ENCODE assay signal across 8 cellular contexts in genomic region chr2:138373993-138374408, GRCh38.
DNase-seq lines count a peak whose midpoint lies in the region; ATAC-seq and TF ChIP-seq lines count a peak whose summit lies in the region.

No MANE protein-coding gene starts in this region.

- H3K27me3 ChIP-seq in upper lobe of right lung (no peaks in the 10 kb centered on the region), Peyer's patch (no peaks in the 10 kb centered on the region)

- H3K4me3 ChIP-seq in upper lobe of right lung, result no peak overlapping the region
- H3K4me3 ChIP-seq in Peyer's patch, result no peak overlapping the region

- no peak for TF ChIP-seq POLR2A in Peyer's patch (IDR thresholded peaks at IDR 0.05)

- H3K36me3 ChIP-seq in upper lobe of right lung, result no peaks in the 10 kb centered on the region
- H3K36me3 ChIP-seq in Peyer's patch, result no peaks in the 10 kb centered on the region

- H3K27ac ChIP-seq in VCaP, result no peak overlapping the region
- H3K27ac ChIP-seq in upper lobe of right lung, result no peak overlapping the region
- H3K27ac ChIP-seq in Peyer's patch, result no peak overlapping the region

- H3K9me3 ChIP-seq in upper lobe of right lung (no peaks in the 10 kb centered on the region), Peyer's patch (no peaks in the 10 kb centered on the region)

- intact Hi-C loops in upper lobe of right lung (cut with DNase I), result no loop called here

- peak; percentile 86 for TF ChIP-seq CTCF in VCaP (conservative IDR thresholded peaks at IDR 0.05)
- TF ChIP-seq CTCF in upper lobe of right lung (IDR thresholded peaks at IDR 0.05), result peak; percentile 65
- TF ChIP-seq CTCF in Peyer's patch (IDR thresholded peaks at IDR 0.05), result peak in 3 of 6 experiments; percentile 52 to 56 (median 54)

- ATAC-seq in GM19395 (IDR thresholded peaks at IDR 0.05; ENCODE audit: unreplicated experiment), result peak; percentile 74
- ATAC-seq in upper lobe of right lung, result peak; percentile 43

- H3K4me1 ChIP-seq in upper lobe of right lung (no peaks in the 10 kb centered on the region), Peyer's patch (no peaks in the 10 kb centered on the region)

- DNase-seq in CD1c-positive myeloid dendritic cell (ENCODE audit: extremely low spot score) (peak; percentile 21), NAMALWA (ENCODE audit: low spot score) (peak; percentile 50), iPS DF 4.7 (ENCODE audit: extremely low read depth, low spot score) (peak; percentile 14), upper lobe of right lung (no peak), Peyer's patch (no peak)
- no peak for DNase-seq in activated CD8-positive, alpha-beta memory T cell treated with anti-CD3 and anti-CD28 coated beads for 24 hours

Comparison
In these comparisons a context has a peak if more than half of its experiments do, and no peak if none do; other contexts are left out.
1. DNase-seq: peak in CD1c-positive myeloid dendritic cell (single experiment), NAMALWA (single experiment) and iPS DF 4.7 (single experiment); none in upper lobe of right lung (single experiment), Peyer's patch (0 of 3) and activated CD8-positive, alpha-beta memory T cell treated with anti-CD3 and anti-CD28 coated beads for 24 hours (single experiment).